In the genomic region with DNA sequence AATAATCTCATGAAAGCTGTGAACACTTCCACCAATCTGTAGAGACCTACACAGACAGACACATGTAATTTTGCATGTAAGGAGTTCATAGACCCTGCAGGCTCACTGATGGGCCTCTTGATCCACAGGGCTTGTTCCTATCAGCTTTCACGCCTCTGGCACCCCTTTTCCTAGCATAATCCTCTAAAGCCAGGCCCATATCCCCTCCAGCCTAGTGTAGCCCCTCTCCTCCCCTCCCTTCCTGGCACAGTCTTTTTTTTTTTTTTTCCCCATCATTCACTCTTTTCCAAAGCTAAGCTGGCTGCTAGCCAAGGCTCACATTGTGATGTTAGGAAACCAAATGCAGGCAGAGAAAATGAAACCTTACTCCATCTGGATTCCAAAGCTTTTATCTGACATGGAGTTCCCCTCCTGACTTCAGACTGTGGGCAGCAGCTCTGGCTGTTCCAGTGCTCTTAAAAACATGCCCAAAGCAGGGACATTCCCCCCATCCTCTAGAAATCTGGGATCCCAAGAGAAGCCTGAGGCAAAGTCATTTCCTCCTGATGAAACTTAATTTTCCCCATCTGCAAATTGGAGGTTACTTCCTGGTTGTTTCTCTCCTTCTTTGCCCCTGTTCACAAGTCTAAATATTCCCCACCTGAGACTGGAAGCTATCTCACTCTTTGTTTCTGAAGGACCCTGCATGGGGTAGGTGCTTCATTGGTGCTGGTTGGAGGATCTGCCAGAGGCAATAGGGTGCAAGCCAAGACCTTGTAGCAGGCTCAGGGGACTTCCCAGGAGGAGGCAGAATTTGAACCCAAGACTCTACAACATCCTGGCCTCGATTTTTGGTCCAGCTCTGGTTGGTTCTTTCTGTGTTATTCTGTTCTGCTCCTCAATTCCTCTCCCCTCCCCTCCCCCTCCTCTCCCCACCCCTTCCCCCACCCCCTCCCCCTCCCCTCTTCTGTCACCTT, we compare ENCODE assay signal across 10 cellular contexts. TPM values are rescaled to one million over a fixed set of nuclear protein-coding genes. Genes with fewer than 3 reads are reported as not detected.
A peak's percentile ranks its signal among the peaks of the same experiment; 100 is the strongest.
DNase-seq lines count a peak whose midpoint lies in the region; ATAC-seq, FAIRE-seq and TF ChIP-seq lines count a peak whose summit lies in the region.
"Had no signal": no experiment of that assay in that cellular context is flagged by ENCODE, and none has a peak within 500 bp of the region (broad histone marks: within the 10 kb centered on the region; RNA-seq: fewer than 3 reads in every experiment).

No MANE protein-coding gene starts in this region.

- no peak overlapping the region for H3K4me3 ChIP-seq in MM.1S (ENCODE audit: low read length)
- H3K4me3 ChIP-seq: esophagus muscularis mucosa had no signal

- no peaks in the 10 kb centered on the region for H3K9me2 ChIP-seq in MM.1S (replicated peaks; ENCODE audit: insufficient read depth, low read length)

- no peak for TF ChIP-seq CTCF in AG09319 (IDR thresholded peaks at IDR 0.05; ENCODE audit: low read depth, low read length)
- no peak for TF ChIP-seq CTCF in MM.1S (IDR thresholded peaks at IDR 0.05; ENCODE audit: low read length)

- no peaks in the 10 kb centered on the region for H3K36me3 ChIP-seq in MM.1S (replicated peaks; ENCODE audit: insufficient read depth, low read length)
- H3K36me3 ChIP-seq: esophagus muscularis mucosa had no signal

- no peak overlapping the region for H3K4me3 Mint-ChIP-seq in activated naive CD8-positive, alpha-beta T cell treated with anti-CD3 and anti-CD28 coated beads for 36 hours

- DNase-seq in AG09319 (ENCODE audit: extremely low read depth, low read depth): peak; percentile 14
- DNase-seq in HTR-8/SVneo (ENCODE audit: insufficient read length, low spot score): peak; percentile 56
- no peak for DNase-seq in activated naive CD8-positive, alpha-beta T cell treated with anti-CD3 and anti-CD28 coated beads for 36 hours
- no peak for DNase-seq in left lobe of liver (ENCODE audit: low spot score)
- no peak for DNase-seq in MM.1S

- no peaks in the 10 kb centered on the region for H3K9me3 ChIP-seq in MM.1S (replicated peaks; ENCODE audit: insufficient read depth, low read length)
- H3K9me3 ChIP-seq: esophagus muscularis mucosa had no signal

- H3K27me3 ChIP-seq in MM.1S (replicated peaks; ENCODE audit: insufficient read depth, low read length): no peaks in the 10 kb centered on the region
- H3K27me3 ChIP-seq: esophagus muscularis mucosa had no signal

- no peak overlapping the region for H3K9ac ChIP-seq in MM.1S (ENCODE audit: low read length)

- peaks cover 18% of the 10 kb centered on the region for H3K4me1 ChIP-seq in MM.1S (ENCODE audit: low read length)

- no peaks in the 10 kb centered on the region for H3F3A ChIP-seq in MM.1S (ENCODE audit: insufficient read depth, low read length)

- H2AFZ ChIP-seq in MM.1S (ENCODE audit: low read length): no peak overlapping the region

- no peak for FAIRE-seq in HTR-8/SVneo (lab: Jason Lieb, UNC)

- H3K9me3 Mint-ChIP-seq in activated naive CD8-positive, alpha-beta T cell treated with anti-CD3 and anti-CD28 coated beads for 36 hours: peaks cover 1% of the 10 kb centered on the region

- H3K4me2 ChIP-seq in MM.1S (ENCODE audit: low read depth, low read length): no peak overlapping the region

- H3K79me2 ChIP-seq in MM.1S (ENCODE audit: low read length): no peaks in the 10 kb centered on the region

- no peaks in the 10 kb centered on the region for H4K20me1 ChIP-seq in MM.1S (ENCODE audit: insufficient read depth, low read length)

- no peak overlapping the region for H3K27ac ChIP-seq in MM.1S (ENCODE audit: low read length)
- H3K27ac ChIP-seq: esophagus muscularis mucosa, HL-60 had no signal

- peaks cover 47% of the 10 kb centered on the region for H3K4me1 Mint-ChIP-seq in activated naive CD8-positive, alpha-beta T cell treated with anti-CD3 and anti-CD28 coated beads for 36 hours

- no peaks in the 10 kb centered on the region for H3K27me3 Mint-ChIP-seq in activated naive CD8-positive, alpha-beta T cell treated with anti-CD3 and anti-CD28 coated beads for 36 hours

- peak overlapping the region; percentile 59 for H3K27ac Mint-ChIP-seq in activated naive CD8-positive, alpha-beta T cell treated with anti-CD3 and anti-CD28 coated beads for 36 hours

- peaks cover 1% of the 10 kb centered on the region for H3K36me3 Mint-ChIP-seq in activated naive CD8-positive, alpha-beta T cell treated with anti-CD3 and anti-CD28 coated beads for 36 hours

- ATAC-seq in left lobe of liver (peak; percentile 50), HG03460 (IDR thresholded peaks at IDR 0.05; ENCODE audit: unreplicated experiment) (no peak), HG02870 (IDR thresholded peaks at IDR 0.05; ENCODE audit: unreplicated experiment) (no peak), GM21381 (IDR thresholded peaks at IDR 0.05; ENCODE audit: unreplicated experiment) (no peak)

RNA-seq across cellular contexts. Expression of gene CCL5, which starts 9.9 kb away (rescaled TPM):
- total RNA-seq in activated naive CD8-positive, alpha-beta T cell treated with anti-CD3 and anti-CD28 coated beads for 36 hours: 10 to 100 TPM; 16.4 to 18.1 TPM
- total RNA-seq in left lobe of liver: 0.48 TPM

RNA-seq across cellular contexts. Expression of gene HEATR9, which starts 21.4 kb away (rescaled TPM):
- total RNA-seq in activated naive CD8-positive, alpha-beta T cell treated with anti-CD3 and anti-CD28 coated beads for 36 hours: under 1 TPM in 1 of 2 experiments, not detected in 1; 0.18 TPM
- not detected for total RNA-seq in left lobe of liver

RNA-seq across cellular contexts. Expression of gene RDM1, which starts 40.5 kb away (rescaled TPM):
- total RNA-seq in activated naive CD8-positive, alpha-beta T cell treated with anti-CD3 and anti-CD28 coated beads for 36 hours: 1 to 10 TPM; 4.3 to 5.6 TPM
- not detected for total RNA-seq in left lobe of liver
- total RNA-seq: esophagus muscularis mucosa had no signal

RNA-seq across cellular contexts. Expression of gene LYZL6, which starts 53.4 kb away (rescaled TPM):
- total RNA-seq in activated naive CD8-positive, alpha-beta T cell treated with anti-CD3 and anti-CD28 coated beads for 36 hours: not detected
- total RNA-seq in left lobe of liver: not detected
- total RNA-seq: esophagus muscularis mucosa had no signal

Comparison
In these comparisons a context has a peak if more than half of its experiments do, and no peak if none do; other contexts are left out.
1. DNase-seq: peak in AG09319 (single experiment) and HTR-8/SVneo (single experiment); none in activated naive CD8-positive, alpha-beta T cell treated with anti-CD3 and anti-CD28 coated beads for 36 hours (single experiment), left lobe of liver (single experiment) and MM.1S (single experiment).
2. RNA of gene CCL5, which starts 9.9 kb away (total RNA-seq): 16.4 to 18.1 TPM in activated naive CD8-positive, alpha-beta T cell treated with anti-CD3 and anti-CD28 coated beads for 36 hours; 0.48 TPM in left lobe of liver (single experiment); every median in the first group is over 10 times any median in the second.